Comparison of ENCODE assay signal across 12 cellular contexts in genomic region chr3:182585532-182586150, GRCh38.
"Had no signal": no experiment of that assay in that cellular context is flagged by ENCODE, and none has a peak within 500 bp of the region (broad histone marks: within the 10 kb centered on the region; RNA-seq: fewer than 3 reads in every experiment).

No MANE protein-coding gene starts in this region.

- H3K4me1 ChIP-seq: foreskin keratinocyte had no signal

- DNase-seq: activated CD4-positive, alpha-beta memory T cell treated with anti-CD3 and anti-CD28 coated beads for 36 hours; activated CD4-positive, alpha-beta T cell treated with anti-CD3 and anti-CD28 coated beads for 36 hours; activated T-cell treated with anti-CD3 and anti-CD28 coated beads for 4 hours; dorsolateral prefrontal cortex; foreskin keratinocyte; mesenchymal stem cell; natural killer cell; stimulated activated CD8-positive, alpha-beta memory T cell treated with anti-CD3 and anti-CD28 coated beads, Interleukin-4, amount 100 ng/mL, for 48 hours; stimulated activated naive CD4-positive, alpha-beta T cell; T-helper 17 cell; WERI-Rb-1 had no signal

- H3K27ac ChIP-seq: cardiac muscle cell, dorsolateral prefrontal cortex, foreskin keratinocyte, WERI-Rb-1 had no signal

- H3K4me3 ChIP-seq: cardiac muscle cell, dorsolateral prefrontal cortex had no signal

- H3K36me3 ChIP-seq: cardiac muscle cell, WERI-Rb-1 had no signal

- H3K27me3 ChIP-seq: cardiac muscle cell, dorsolateral prefrontal cortex, foreskin keratinocyte had no signal
